Comparison of ENCODE assay signal across 7 cellular contexts in genomic region chr12:113184098-113184899, GRCh38. TPM values are rescaled to one million over a fixed set of nuclear protein-coding genes. Genes with fewer than 3 reads are reported as not detected.
DNase-seq lines count a peak whose midpoint lies in the region; ATAC-seq and TF ChIP-seq lines count a peak whose summit lies in the region.

No MANE protein-coding gene starts in this region.

- peak overlapping the region; percentile 93 to 94 for H3K27ac Mint-ChIP-seq in effector memory CD8-positive, alpha-beta T cell
- H3K27ac Mint-ChIP-seq in naive thymus-derived CD4-positive, alpha-beta T cell: peak overlapping the region; percentile 91 to 98 (median 97)

- CTCF ChIA-PET in naive thymus-derived CD4-positive, alpha-beta T cell (lab: Charles Lee): interaction anchor here (0.7 to 1.4 kb wide), 2 partner anchors 10 to 55 kb away, joined by 3 to 8 read pairs; no protein-coding TSS in a partner anchor

- no peaks in the 10 kb centered on the region for H3K27me3 Mint-ChIP-seq in effector memory CD8-positive, alpha-beta T cell
- no peaks in the 10 kb centered on the region for H3K27me3 Mint-ChIP-seq in naive thymus-derived CD4-positive, alpha-beta T cell

- H3K27me3 ChIP-seq in naive thymus-derived CD4-positive, alpha-beta T cell (ENCODE audit: control insufficient read depth in 2 of 2, insufficient read depth in 2 of 2, low read length in 2 of 2): no peaks in the 10 kb centered on the region

- H3K9me3 ChIP-seq in naive thymus-derived CD4-positive, alpha-beta T cell (ENCODE audit: control insufficient read depth in 2 of 3, low read length in 3 of 3): no peaks in the 10 kb centered on the region

- H3K9me3 Mint-ChIP-seq in effector memory CD8-positive, alpha-beta T cell: no peaks in the 10 kb centered on the region
- no peaks in the 10 kb centered on the region for H3K9me3 Mint-ChIP-seq in naive thymus-derived CD4-positive, alpha-beta T cell

- peak; percentile 42 for ATAC-seq in GM18861 (IDR thresholded peaks at IDR 0.05; ENCODE audit: unreplicated experiment)
- peak; percentile 63 for ATAC-seq in effector memory CD8-positive, alpha-beta T cell (replicated peaks)
- ATAC-seq in naive thymus-derived CD4-positive, alpha-beta T cell: peak; percentile 69

- peaks cover 20 to 32% of the 10 kb centered on the region in 2 donors for H3K4me1 ChIP-seq in naive thymus-derived CD4-positive, alpha-beta T cell (ENCODE audit: control insufficient read depth in 2 of 2, insufficient read depth in 2 of 2, low read length in 2 of 2)

- no peak for TF ChIP-seq CTCF in HFF-Myc (IDR thresholded peaks at IDR 0.05; ENCODE audit: low read depth, low read length, missing control alignments)

- H3K4me3 ChIP-seq in HFF-Myc (replicated peaks; ENCODE audit: low read depth, low read length): peak overlapping the region; percentile 86
- peak overlapping the region; percentile 77 for H3K4me3 ChIP-seq in naive thymus-derived CD4-positive, alpha-beta T cell (ENCODE audit: low read length)

- peaks cover 33% of the 10 kb centered on the region for H3K36me3 Mint-ChIP-seq in effector memory CD8-positive, alpha-beta T cell (ENCODE audit: insufficient read depth)
- peaks cover 0 to 22% (median 8%) of the 10 kb centered on the region in 5 donors for H3K36me3 Mint-ChIP-seq in naive thymus-derived CD4-positive, alpha-beta T cell

- DNase-seq in HFF-Myc (ENCODE audit: extremely low read depth, low read depth): no peak
- DNase-seq in NCI-H748 (lab: John Stamatoyannopoulos, UW; ENCODE audit: unreplicated experiment): peak; percentile 66
- no peak for DNase-seq in effector memory CD8-positive, alpha-beta T cell
- DNase-seq in naive thymus-derived CD4-positive, alpha-beta T cell: no peak
- no peak for DNase-seq in NK-92 (lab: John Stamatoyannopoulos, UW; ENCODE audit: unreplicated experiment)
- DNase-seq in KG1 (lab: John Stamatoyannopoulos, UW): no peak

- H3K4me1 Mint-ChIP-seq in effector memory CD8-positive, alpha-beta T cell (ENCODE audit: low read depth in 2 of 2): peaks cover 21 to 35% of the 10 kb centered on the region in 2 donors
- peaks cover 20 to 55% (median 31%) of the 10 kb centered on the region in 7 donors for H3K4me1 Mint-ChIP-seq in naive thymus-derived CD4-positive, alpha-beta T cell

- intact Hi-C loops in naive thymus-derived CD4-positive, alpha-beta T cell (cut with micrococcal nuclease): loop anchor here (1.0 to 10.0 kb wide), 5 partner anchors 25 to 781 kb away; partner anchors contain the start of genes SLC8B1 (in 2 of the 2), OAS1 (in 1 of the 2) and RBM19 (in 1 of the 2)

- POLR2A ChIA-PET in naive thymus-derived CD4-positive, alpha-beta T cell (lab: Charles Lee): interaction anchor here (0.6 to 4.0 kb wide), 12 partner anchors 10 to 206 kb away, joined by 3 to 30 read pairs (median 4); partner anchors contain the start of genes DTX1, OAS2 and SLC8B1

- H3K27ac ChIP-seq in naive thymus-derived CD4-positive, alpha-beta T cell (ENCODE audit: low read depth, low read length): peak overlapping the region; percentile 96

- peaks cover 0 to 32% (median 8%) of the 10 kb centered on the region in 3 experiments for H3K36me3 ChIP-seq in naive thymus-derived CD4-positive, alpha-beta T cell (ENCODE audit: control insufficient read depth in 2 of 3, insufficient read depth in 3 of 3, low read length in 3 of 3)

- peak overlapping the region; percentile 88 to 89 for H3K4me3 Mint-ChIP-seq in effector memory CD8-positive, alpha-beta T cell
- peak overlapping the region; percentile 92 to 99 (median 96) for H3K4me3 Mint-ChIP-seq in naive thymus-derived CD4-positive, alpha-beta T cell

RNA-seq across cellular contexts. Expression of gene DDX54, which starts 1.0 kb away (rescaled TPM):
- total RNA-seq in naive thymus-derived CD4-positive, alpha-beta T cell: 10 to 100 TPM; 55.8 to 81.1 (median 76.7) TPM
- polyA plus RNA-seq in naive thymus-derived CD4-positive, alpha-beta T cell: 10 to 100 TPM; 18.9 to 40.3 TPM

RNA-seq across cellular contexts. Expression of gene RITA1, which starts 1.2 kb away (rescaled TPM):
- 10 to 100 TPM in 3 of 5 experiments, 1 to 10 TPM in 2; 6.4 to 20.2 (median 14.1) TPM for total RNA-seq in naive thymus-derived CD4-positive, alpha-beta T cell
- polyA plus RNA-seq in naive thymus-derived CD4-positive, alpha-beta T cell: 10 to 100 TPM; 23.2 to 28.9 TPM

RNA-seq across cellular contexts. Expression of gene CFAP73, which starts 34.8 kb away (rescaled TPM):
- under 1 TPM in 3 of 5 experiments, not detected in 2; 0.29 to 0.88 (median 0.48) TPM for total RNA-seq in naive thymus-derived CD4-positive, alpha-beta T cell
- not detected for polyA plus RNA-seq in naive thymus-derived CD4-positive, alpha-beta T cell

RNA-seq across cellular contexts. Expression of gene TPCN1, which starts 37.0 kb away (rescaled TPM):
- total RNA-seq in naive thymus-derived CD4-positive, alpha-beta T cell: 100 to 1,000 TPM in 3 of 5 experiments, 10 to 100 TPM in 2; 49.5 to 124 (median 107) TPM
- 10 to 100 TPM; 15.3 to 31.2 TPM for polyA plus RNA-seq in naive thymus-derived CD4-positive, alpha-beta T cell

RNA-seq across cellular contexts. Expression of gene RASAL1, which starts 48.7 kb away (rescaled TPM):
- total RNA-seq in naive thymus-derived CD4-positive, alpha-beta T cell: 1 to 10 TPM in 3 of 5 experiments, under 1 TPM in 2; 0.19 to 1.6 (median 1.1) TPM
- 1 to 10 TPM; 1.6 to 2.1 TPM for polyA plus RNA-seq in naive thymus-derived CD4-positive, alpha-beta T cell
